In the genomic region with DNA sequence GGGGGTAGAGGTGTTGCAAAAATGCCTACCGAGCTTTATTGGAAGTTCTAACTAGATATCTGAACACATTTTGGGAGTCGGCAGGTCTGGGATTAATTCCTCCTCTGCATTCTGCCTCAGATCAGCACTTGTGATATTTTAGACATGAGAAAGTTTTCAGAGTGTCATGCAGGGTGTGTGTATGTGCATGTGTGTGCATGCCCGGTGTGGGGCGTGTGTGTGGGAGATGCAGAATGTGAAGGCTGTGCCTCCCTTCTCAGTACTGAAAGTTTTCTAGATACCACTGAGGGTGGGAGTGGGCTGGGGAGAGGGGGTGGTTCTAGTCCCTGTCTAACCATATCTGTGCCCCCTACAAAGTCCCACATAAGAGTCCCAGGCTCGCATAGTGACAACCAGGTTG, we compare ENCODE assay signal across 23 cellular contexts.
DNase-seq lines count a peak whose midpoint lies in the region; ATAC-seq, FAIRE-seq and TF ChIP-seq lines count a peak whose summit lies in the region.
"Had no signal": no experiment of that assay in that cellular context is flagged by ENCODE, and none has a peak within 500 bp of the region (broad histone marks: within the 10 kb centered on the region; RNA-seq: fewer than 3 reads in every experiment).

No MANE protein-coding gene starts in this region.

- H3K9ac ChIP-seq in keratinocyte (ENCODE audit: control insufficient read depth, extremely low read depth, insufficient read depth, low read length): no peak overlapping the region
- H3K9ac ChIP-seq: BLaER1 treated with 17β-estradiol and CSF1 and Interleukin-3, amounts not matched to agents 10 nM and 100 nM had no signal

- no peak for DNase-seq in GM23338 (ENCODE audit: low spot score)
- DNase-seq in epithelial cell of esophagus (ENCODE audit: low read depth): peak; percentile 63
- DNase-seq in foreskin keratinocyte: peak in 1 of 2 donors; percentile 14
- DNase-seq in keratinocyte (ENCODE audit: low read depth, low spot score): no peak
- no peak for DNase-seq in spleen
- DNase-seq in cardiac septum (ENCODE audit: low spot score): no peak
- DNase-seq: AML-193; Caco-2; Calu3; CD4-positive, alpha-beta T cell; CD8-positive, alpha-beta T cell; DMS79 treated with DMSO at 0.1 percent for 48 hours; GF-D8 had no signal

- H3K27me3 Mint-ChIP-seq in GM23338 (ENCODE audit: insufficient read depth, low read depth, poor library complexity): peaks cover 10% of the 10 kb centered on the region

- no peak for TF ChIP-seq POLR2A in spleen (IDR thresholded peaks at IDR 0.05)

- no peak overlapping the region for H3K4me2 ChIP-seq in GM23338
- no peak overlapping the region for H3K4me2 ChIP-seq in keratinocyte (ENCODE audit: control insufficient read depth, extremely low read depth, insufficient read depth, low read depth, low read length)
- H3K4me2 ChIP-seq: A549; BLaER1 treated with 17β-estradiol and CSF1 and Interleukin-3, amounts not matched to agents 10 nM and 100 nM had no signal

- H3K9me3 ChIP-seq in keratinocyte (ENCODE audit: control insufficient read depth, low read depth, low read length) (no peaks in the 10 kb centered on the region), spleen (no peaks in the 10 kb centered on the region)
- H3K9me3 ChIP-seq: A549; BLaER1 treated with 17β-estradiol and CSF1 and Interleukin-3, amounts not matched to agents 10 nM and 100 nM had no signal

- ATAC-seq in GM23338 (no peak), foreskin keratinocyte (peak; percentile 54), GM21529 (IDR thresholded peaks at IDR 0.05; ENCODE audit: unreplicated experiment) (no peak)
- ATAC-seq: A549; CD8-positive, alpha-beta T cell had no signal

- H3K27ac Mint-ChIP-seq in GM23338: no peak overlapping the region
- H3K27ac Mint-ChIP-seq: B cell; CD4-positive, alpha-beta T cell; CD8-positive, alpha-beta T cell had no signal

- TF ChIP-seq CTCF in GM23338 (conservative IDR thresholded peaks at IDR 0.05; ENCODE audit: low read depth in 2 of 2) (no peak), epithelial cell of esophagus (IDR thresholded peaks at IDR 0.05; ENCODE audit: insufficient read depth, low read depth, low read length, missing control alignments) (no peak), foreskin keratinocyte (conservative IDR thresholded peaks at IDR 0.05) (no peak), keratinocyte (optimal IDR thresholded peaks at IDR 0.05 in 1 of 3, IDR thresholded peaks at IDR 0.05 in 1 of 3, conservative IDR thresholded peaks at IDR 0.05 in 1 of 3; ENCODE audit: extremely low read depth in 1 of 3, insufficient read depth in 2 of 3, low read length in 3 of 3) (no peak), spleen (IDR thresholded peaks at IDR 0.05 in 8 of 11, conservative IDR thresholded peaks at IDR 0.05 in 3 of 11) (no peak)

- intact Hi-C loops in spleen (cut with DNase I; ENCODE audit: low total_unique reads): no loop called here
- intact Hi-C loops in cardiac septum (cut with DNase I): no loop called here

- WGBS in spleen, 5 donors: 68 to 86% (median 82%) methylated on average over 4 to 5 of the region's 5 CpGs

- no peaks in the 10 kb centered on the region for H3K79me2 ChIP-seq in GM23338 (replicated peaks; ENCODE audit: insufficient read depth)
- no peaks in the 10 kb centered on the region for H3K79me2 ChIP-seq in keratinocyte (ENCODE audit: control insufficient read depth, insufficient read depth, low read length)

- H3K4me1 ChIP-seq in GM23338 (ENCODE audit: insufficient read depth): peaks cover 15% of the 10 kb centered on the region
- H3K4me1 ChIP-seq in foreskin keratinocyte: no peaks in the 10 kb centered on the region
- peaks cover 5% of the 10 kb centered on the region for H3K4me1 ChIP-seq in keratinocyte (ENCODE audit: control insufficient read depth, extremely low read depth, insufficient read depth, low read length)
- peaks cover 0 to 11% (median 7%) of the 10 kb centered on the region in 6 donors for H3K4me1 ChIP-seq in spleen
- H3K4me1 ChIP-seq: A549, Caco-2 had no signal

- dilution Hi-C loops in keratinocyte (cut with MboI; ENCODE audit: extremely low pct_ligation_motif_present, low sequenced_read_pairs): no loop called here

- no peaks in the 10 kb centered on the region; the same call in 1 of the 2 replicates for H3F3A ChIP-seq in GM23338 (replicated peaks; ENCODE audit: low read depth)

- no peaks in the 10 kb centered on the region for H3K9me1 ChIP-seq in keratinocyte (ENCODE audit: control insufficient read depth, extremely low read depth, insufficient read depth, low read length)

- H3K4me3 Mint-ChIP-seq in GM23338: no peak overlapping the region
- H3K4me3 Mint-ChIP-seq: B cell; CD4-positive, alpha-beta T cell; CD8-positive, alpha-beta T cell had no signal

- H3K27me3 ChIP-seq in GM23338 (ENCODE audit: insufficient read depth) (no peaks in the 10 kb centered on the region), foreskin keratinocyte (peaks cover 14% of the 10 kb centered on the region), keratinocyte (ENCODE audit: control insufficient read depth, extremely low read depth, insufficient read depth, low read length) (peaks cover 8% of the 10 kb centered on the region), spleen (replicated peaks in 1 of 7) (peaks cover 0 to 7% (median 0%) of the 10 kb centered on the region in 7 donors)
- H3K27me3 ChIP-seq: BLaER1 treated with 17β-estradiol and CSF1 and Interleukin-3, amounts not matched to agents 10 nM and 100 nM had no signal

- H3K36me3 Mint-ChIP-seq in GM23338 (ENCODE audit: low read depth): no peaks in the 10 kb centered on the region
- H3K36me3 Mint-ChIP-seq: CD8-positive, alpha-beta T cell had no signal

- H3K9me2 ChIP-seq in GM23338 (ENCODE audit: insufficient read depth): peaks cover 7% of the 10 kb centered on the region

- no peaks in the 10 kb centered on the region for H3K9me3 Mint-ChIP-seq in GM23338
- H3K9me3 Mint-ChIP-seq: CD4-positive, alpha-beta T cell; CD8-positive, alpha-beta T cell had no signal

- H4K20me1 ChIP-seq in GM23338 (replicated peaks; ENCODE audit: insufficient read depth) (no peaks in the 10 kb centered on the region), keratinocyte (ENCODE audit: control insufficient read depth, extremely low read depth, insufficient read depth, low read length) (no peaks in the 10 kb centered on the region)
- H4K20me1 ChIP-seq: BLaER1 treated with 17β-estradiol and CSF1 and Interleukin-3, amounts not matched to agents 10 nM and 100 nM had no signal

- no peak overlapping the region for H3K4me3 ChIP-seq in GM23338
- H3K4me3 ChIP-seq in epithelial cell of esophagus (ENCODE audit: low read length): no peak overlapping the region
- H3K4me3 ChIP-seq in keratinocyte (ENCODE audit: control insufficient read depth in 2 of 3, extremely low read depth in 1 of 3, insufficient read depth in 2 of 3, low read depth in 1 of 3, low read length in 3 of 3): no peak overlapping the region
- no peak overlapping the region for H3K4me3 ChIP-seq in spleen
- H3K4me3 ChIP-seq: A549; BLaER1 treated with 17β-estradiol and CSF1 and Interleukin-3, amounts not matched to agents 10 nM and 100 nM had no signal

- FAIRE-seq in keratinocyte (lab: Jason Lieb, UNC): peak; percentile 17
- FAIRE-seq: A549, D721Med, G401.6, GM12891, GM19239 had no signal

- H2AFZ ChIP-seq in GM23338 (peak overlapping the region; percentile 47; the same call in 1 of the 2 replicates), keratinocyte (ENCODE audit: control insufficient read depth, low read length) (no peak overlapping the region)

- H3K36me3 ChIP-seq in GM23338 (ENCODE audit: insufficient read depth) (no peaks in the 10 kb centered on the region), keratinocyte (ENCODE audit: control insufficient read depth in 2 of 2, extremely low read depth in 1 of 2, insufficient read depth in 2 of 2, low read length in 2 of 2) (no peaks in the 10 kb centered on the region), spleen (no peaks in the 10 kb centered on the region)
- H3K36me3 ChIP-seq: BLaER1 treated with 17β-estradiol and CSF1 and Interleukin-3, amounts not matched to agents 10 nM and 100 nM had no signal

- peaks cover 28% of the 10 kb centered on the region for H3K4me1 Mint-ChIP-seq in GM23338

- H3K27ac ChIP-seq in GM23338 (ENCODE audit: low read depth) (no peak overlapping the region), foreskin keratinocyte (no peak overlapping the region), keratinocyte (ENCODE audit: control insufficient read depth, insufficient read depth, low read length) (no peak overlapping the region), spleen (no peak overlapping the region)
- H3K27ac ChIP-seq: 22Rv1; A549; BLaER1 treated with 17β-estradiol and CSF1 and Interleukin-3, amounts not matched to agents 10 nM and 100 nM; C4-2B had no signal

TF ChIP-seq in GM23338, 12 proteins besides CTCF, POLR2A, EP300 and RAD21 (continues in another document):
- no peak for TF ChIP-seq REST (IDR thresholded peaks at IDR 0.05; ENCODE audit: unreplicated experiment)
